Comparison of ENCODE assay signal across 16 cellular contexts in the genomic region with DNA sequence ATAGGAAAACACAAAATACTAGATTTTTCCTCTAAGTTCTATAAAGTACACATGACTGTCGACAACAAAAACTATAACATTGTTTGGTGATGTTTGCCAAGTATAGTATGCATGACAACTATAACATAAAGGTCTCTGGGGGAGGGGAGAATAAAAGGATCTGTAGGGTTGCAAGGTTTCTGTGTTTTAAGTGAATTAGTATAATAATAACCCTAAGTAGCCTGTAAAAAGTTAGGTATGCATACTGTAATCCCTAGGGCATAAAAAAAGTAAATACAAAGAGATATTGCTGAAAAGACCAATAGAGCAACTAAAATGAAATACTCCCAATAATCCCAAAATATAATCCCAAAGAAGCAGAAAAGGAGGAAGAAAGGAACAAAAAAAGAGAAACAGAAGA.
"Had no signal": no experiment of that assay in that cellular context is flagged by ENCODE, and none has a peak within 500 bp of the region (broad histone marks: within the 10 kb centered on the region; RNA-seq: fewer than 3 reads in every experiment).

No MANE protein-coding gene starts in this region.

- H3K27ac Mint-ChIP-seq: activated naive CD4-positive, alpha-beta T cell treated with anti-CD3 and anti-CD28 coated beads, Interleukin-2, amount 10 ng/mL, durations not matched to agents 7 days and 5 days; natural killer cell; stimulated activated naive CD8-positive, alpha-beta T cell treated with anti-CD3 and anti-CD28 coated beads, Interleukin-15, amount 100 ng/mL, for 72 hours had no signal

- H3K4me3 ChIP-seq: ascending aorta, coronary artery, left ventricle myocardium inferior, ovary, psoas muscle, vagina had no signal

- H3K36me3 Mint-ChIP-seq: natural killer cell had no signal

- H3K4me3 Mint-ChIP-seq: activated naive CD4-positive, alpha-beta T cell treated with anti-CD3 and anti-CD28 coated beads, Interleukin-2, amount 10 ng/mL, durations not matched to agents 7 days and 5 days; natural killer cell; stimulated activated naive CD8-positive, alpha-beta T cell treated with anti-CD3 and anti-CD28 coated beads, Interleukin-15, amount 100 ng/mL, for 72 hours had no signal

- DNase-seq: activated CD4-positive, CD25-positive, alpha-beta regulatory T cell treated with anti-CD3 and anti-CD28 coated beads, Interleukin-2, amount 50 U/mL, for 72 hours; activated naive CD4-positive, alpha-beta T cell treated with anti-CD3 and anti-CD28 coated beads, Interleukin-2, amount 10 ng/mL, durations not matched to agents 7 days and 5 days; left ventricle myocardium inferior; mammary epithelial cell; natural killer cell; ovary; psoas muscle; right cardiac atrium; stimulated activated CD4-positive, alpha-beta T cell treated with anti-CD3 and anti-CD28 coated beads, Interleukin-15, amount 100 ng/mL, for 24 hours; stimulated activated CD4-positive, alpha-beta T cell treated with anti-CD3 and anti-CD28 coated beads, Interleukin-2, amount 100 ng/mL, for 48 hours; stimulated activated naive CD8-positive, alpha-beta T cell treated with anti-CD3 and anti-CD28 coated beads, Interleukin-15, amount 100 ng/mL, for 72 hours; T1000; trophoblast cell had no signal

- H3K27me3 ChIP-seq: ascending aorta, ovary, vagina had no signal

- ATAC-seq: natural killer cell; psoas muscle; right cardiac atrium; stimulated activated naive CD8-positive, alpha-beta T cell treated with anti-CD3 and anti-CD28 coated beads, Interleukin-15, amount 100 ng/mL, for 72 hours had no signal

- H3K9me3 ChIP-seq: ascending aorta, left ventricle myocardium inferior, ovary, psoas muscle, vagina had no signal

- H3K27me3 Mint-ChIP-seq: activated naive CD4-positive, alpha-beta T cell treated with anti-CD3 and anti-CD28 coated beads, Interleukin-2, amount 10 ng/mL, durations not matched to agents 7 days and 5 days; stimulated activated naive CD8-positive, alpha-beta T cell treated with anti-CD3 and anti-CD28 coated beads, Interleukin-15, amount 100 ng/mL, for 72 hours had no signal

- H3K9me3 Mint-ChIP-seq: activated naive CD4-positive, alpha-beta T cell treated with anti-CD3 and anti-CD28 coated beads, Interleukin-2, amount 10 ng/mL, durations not matched to agents 7 days and 5 days; natural killer cell; stimulated activated naive CD8-positive, alpha-beta T cell treated with anti-CD3 and anti-CD28 coated beads, Interleukin-15, amount 100 ng/mL, for 72 hours had no signal

- H3K27ac ChIP-seq: ascending aorta, coronary artery, left ventricle myocardium inferior, psoas muscle had no signal

- H3K36me3 ChIP-seq: left ventricle myocardium inferior, ovary, vagina had no signal
